21 cellular contexts compared by ENCODE assay signal in the genomic region with DNA sequence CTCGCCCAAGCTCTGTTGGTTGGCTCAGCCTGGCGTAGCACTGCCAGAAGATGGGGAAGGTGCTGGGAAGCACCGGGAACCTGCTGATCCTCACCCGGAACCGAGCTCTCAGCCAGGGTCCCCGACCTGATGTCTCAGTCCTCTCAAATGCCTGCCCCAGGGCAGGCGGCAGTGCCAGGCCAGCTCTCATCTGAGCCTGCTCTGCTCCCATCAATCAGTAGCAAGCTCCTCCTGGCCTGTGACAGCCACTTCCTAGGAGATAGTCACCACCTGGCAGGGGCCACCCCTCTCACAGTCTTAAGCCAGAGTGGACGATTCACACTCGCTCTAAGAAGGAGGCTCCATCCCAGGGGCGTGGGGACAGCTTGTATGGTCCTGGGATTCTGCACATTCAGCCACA.
"Had no signal": no experiment of that assay in that cellular context is flagged by ENCODE, and none has a peak within 500 bp of the region (broad histone marks: within the 10 kb centered on the region; RNA-seq: fewer than 3 reads in every experiment).

No MANE protein-coding gene starts in this region.

- H3K9me3 ChIP-seq: gastroesophageal sphincter, right atrium auricular region, tibial nerve had no signal

- ATAC-seq: gastroesophageal sphincter, left cardiac atrium, T-helper 17 cell, WTC11 had no signal

- H3K36me3 ChIP-seq: gastroesophageal sphincter, right atrium auricular region, tibial nerve had no signal

- H2AFZ ChIP-seq: hepatocyte had no signal

- H3K4me3 ChIP-seq: gastroesophageal sphincter, hepatocyte, right atrium auricular region, smooth muscle cell, tibial nerve had no signal

- DNase-seq: activated CD4-positive, alpha-beta memory T cell treated with anti-CD3 and anti-CD28 coated beads, Interleukin-2, amount 10 ng/mL, durations not matched to agents 7 days and 5 days; activated CD4-positive, alpha-beta T cell treated with anti-CD3 and anti-CD28 coated beads for 1 hour; activated CD4-positive, alpha-beta T cell treated with anti-CD3 and anti-CD28 coated beads, Interleukin-2, amount 10 ng/mL, durations not matched to agents 7 days and 5 days; activated CD8-positive, alpha-beta memory T cell treated with anti-CD3 and anti-CD28 coated beads, Interleukin-2, amount 50 U/mL, for 48 hours; activated gamma-delta T cell; activated naive CD4-positive, alpha-beta T cell treated with anti-CD3 and anti-CD28 coated beads, Interleukin-2, amount 10 ng/mL, durations not matched to agents 7 days and 5 days; activated naive CD8-positive, alpha-beta T cell treated with anti-CD3 and anti-CD28 coated beads, Interleukin-2, amount 10 ng/mL, durations not matched to agents 7 days and 5 days; activated T-cell treated with anti-CD3 and anti-CD28 coated beads, Interleukin-2, amount 50 U/mL, for 24 hours; central memory CD4-positive, alpha-beta T cell; left cardiac atrium; naive B cell; stimulated activated CD4-positive, alpha-beta T cell treated with anti-CD3 and anti-CD28 coated beads, Interleukin-2, amount 100 ng/mL, for 24 hours; stimulated activated naive CD4-positive, alpha-beta T cell; T-helper 17 cell; T1000 had no signal

- H3K27me3 ChIP-seq: right atrium auricular region had no signal

- H3K4me2 ChIP-seq: hepatocyte, smooth muscle cell had no signal

- H3K27ac ChIP-seq: gastroesophageal sphincter, hepatocyte, right atrium auricular region, tibial nerve had no signal
